In genomic region chr22:46546466-46547178, GRCh38 we compare ENCODE assay signal across 11 cellular contexts. TPM values are rescaled to one million over a fixed set of nuclear protein-coding genes. Genes with fewer than 3 reads are reported as not detected.
DNase-seq lines count a peak whose midpoint lies in the region; ATAC-seq and TF ChIP-seq lines count a peak whose summit lies in the region.
"Had no signal": no experiment of that assay in that cellular context is flagged by ENCODE, and none has a peak within 500 bp of the region (broad histone marks: within the 10 kb centered on the region; RNA-seq: fewer than 3 reads in every experiment).

No MANE protein-coding gene starts in this region.

- no peak for TF ChIP-seq EP300 in ovary (IDR thresholded peaks at IDR 0.05)

- H3K4me1 ChIP-seq in left ventricle myocardium inferior (peaks cover 45% of the 10 kb centered on the region), rectal smooth muscle tissue (ENCODE audit: control insufficient read depth, insufficient read depth, low read length) (peaks cover 14% of the 10 kb centered on the region), ovary (ENCODE audit: insufficient read depth) (no peaks in the 10 kb centered on the region)

- peaks cover 12% of the 10 kb centered on the region for H3K27me3 ChIP-seq in left ventricle myocardium inferior (ENCODE audit: low read depth)
- H3K27me3 ChIP-seq in rectal smooth muscle tissue (ENCODE audit: control insufficient read depth, insufficient read depth, low read length), result no peaks in the 10 kb centered on the region
- H3K27me3 ChIP-seq in ovary, result no peaks in the 10 kb centered on the region

- no peak overlapping the region for H3K27ac Mint-ChIP-seq in activated CD4-positive, alpha-beta T cell treated with anti-CD3 and anti-CD28 coated beads, Interleukin-2, amount 10 ng/mL, durations not matched to agents 24 days and 14 days
- H3K27ac Mint-ChIP-seq: activated CD8-positive, alpha-beta T cell treated with anti-CD3 and anti-CD28 coated beads, Interleukin-2, amount 10 ng/mL, durations not matched to agents 7 days and 5 days; CD4-positive, alpha-beta T cell had no signal

- intact Hi-C loops in left ventricle myocardium inferior (cut with micrococcal nuclease), result loop anchor here (10.0 kb wide), 1 partner anchor 182 kb away; no protein-coding TSS in a partner anchor
- intact Hi-C loops in ovary (cut with DNase I), result loop anchor here in 3 of 4 donors (10.0 kb wide), 3 partner anchors 192 to 552 kb away; no protein-coding TSS in a partner anchor
- intact Hi-C loops in activated CD4-positive, alpha-beta T cell treated with anti-CD3 and anti-CD28 coated beads, Interleukin-2, amount 10 ng/mL, durations not matched to agents 24 days and 14 days (cut with micrococcal nuclease), result no loop called here

- TF ChIP-seq CTCF in left ventricle myocardium inferior (IDR thresholded peaks at IDR 0.05; ENCODE audit: borderline replicate concordance), result no peak
- no peak for TF ChIP-seq CTCF in ovary (IDR thresholded peaks at IDR 0.05)

- no peak overlapping the region for H3K9ac ChIP-seq in rectal smooth muscle tissue (ENCODE audit: low read length)
- H3K9ac ChIP-seq: KMS-11 had no signal

- H3K27ac ChIP-seq in left ventricle myocardium inferior (replicated peaks) (peak overlapping the region; percentile 97), rectal smooth muscle tissue (ENCODE audit: low read depth, low read length) (peak overlapping the region; percentile 58), ovary (no peak overlapping the region)
- H3K27ac ChIP-seq: KMS-11 had no signal

- no peak overlapping the region for H3K4me3 Mint-ChIP-seq in activated CD4-positive, alpha-beta T cell treated with anti-CD3 and anti-CD28 coated beads, Interleukin-2, amount 10 ng/mL, durations not matched to agents 24 days and 14 days
- H3K4me3 Mint-ChIP-seq: activated CD8-positive, alpha-beta T cell treated with anti-CD3 and anti-CD28 coated beads, Interleukin-2, amount 10 ng/mL, durations not matched to agents 7 days and 5 days; CD4-positive, alpha-beta T cell had no signal

- H3K9me3 ChIP-seq in left ventricle myocardium inferior (replicated peaks) (no peaks in the 10 kb centered on the region), ovary (no peaks in the 10 kb centered on the region)

- peak overlapping the region; percentile 63 for H3K4me3 ChIP-seq in left ventricle myocardium inferior
- H3K4me3 ChIP-seq in rectal smooth muscle tissue (ENCODE audit: low read length), result no peak overlapping the region
- H3K4me3 ChIP-seq in ovary, result no peak overlapping the region

- no peaks in the 10 kb centered on the region for H3K4me1 Mint-ChIP-seq in activated CD4-positive, alpha-beta T cell treated with anti-CD3 and anti-CD28 coated beads, Interleukin-2, amount 10 ng/mL, durations not matched to agents 24 days and 14 days

- TF ChIP-seq POLR2A in ovary (IDR thresholded peaks at IDR 0.05), result no peak

- peak; percentile 43 for DNase-seq in COLO829 (ENCODE audit: low spot score)
- DNase-seq in amniotic epithelial cell (ENCODE audit: low read depth), result peak; percentile 34
- peak; percentile 88 for DNase-seq in left ventricle myocardium inferior
- no peak for DNase-seq in NCI-H1105 (lab: John Stamatoyannopoulos, UW)
- DNase-seq in ovary, result no peak
- DNase-seq in activated CD4-positive, alpha-beta T cell treated with anti-CD3 and anti-CD28 coated beads, Interleukin-2, amount 10 ng/mL, durations not matched to agents 24 days and 14 days, result no peak
- DNase-seq: activated CD8-positive, alpha-beta T cell treated with anti-CD3 and anti-CD28 coated beads, Interleukin-2, amount 10 ng/mL, durations not matched to agents 7 days and 5 days; CD4-positive, alpha-beta T cell had no signal

- WGBS in ovary, 3 donors, result 62 to 68% (median 65%) methylated on average over 14 of the region's 14 CpGs

- peaks cover 14% of the 10 kb centered on the region for H3K27me3 Mint-ChIP-seq in activated CD4-positive, alpha-beta T cell treated with anti-CD3 and anti-CD28 coated beads, Interleukin-2, amount 10 ng/mL, durations not matched to agents 24 days and 14 days

- ATAC-seq in HG02571 (IDR thresholded peaks at IDR 0.05; ENCODE audit: unreplicated experiment), result no peak
- ATAC-seq: activated CD8-positive, alpha-beta T cell treated with anti-CD3 and anti-CD28 coated beads, Interleukin-2, amount 10 ng/mL, durations not matched to agents 7 days and 5 days had no signal

- H3K36me3 ChIP-seq in left ventricle myocardium inferior (no peaks in the 10 kb centered on the region), rectal smooth muscle tissue (ENCODE audit: control insufficient read depth, insufficient read depth, low read length) (no peaks in the 10 kb centered on the region), ovary (no peaks in the 10 kb centered on the region)

- H3K36me3 Mint-ChIP-seq in activated CD4-positive, alpha-beta T cell treated with anti-CD3 and anti-CD28 coated beads, Interleukin-2, amount 10 ng/mL, durations not matched to agents 24 days and 14 days (ENCODE audit: low read depth), result no peaks in the 10 kb centered on the region

- no peaks in the 10 kb centered on the region for H3K9me3 Mint-ChIP-seq in activated CD4-positive, alpha-beta T cell treated with anti-CD3 and anti-CD28 coated beads, Interleukin-2, amount 10 ng/mL, durations not matched to agents 24 days and 14 days
- H3K9me3 Mint-ChIP-seq: CD4-positive, alpha-beta T cell had no signal

RNA-seq across cellular contexts. Expression of gene CELSR1, which starts 9.2 kb away (rescaled TPM):
- total RNA-seq in left ventricle myocardium inferior (8.9 TPM), ovary (10 to 100 TPM in 1 of 7 donors, 1 to 10 TPM in 4, under 1 TPM in 2; 0.63 to 25.2 (median 4.1) TPM)
- 1 to 10 TPM in 1 of 2 donors, under 1 TPM in 1; 0.75 to 1.7 TPM for polyA plus RNA-seq in ovary
- 0.36 and 0.37 TPM in 2 replicates for total RNA-seq in activated CD4-positive, alpha-beta T cell treated with anti-CD3 and anti-CD28 coated beads, Interleukin-2, amount 10 ng/mL, durations not matched to agents 24 days and 14 days

Comparison
In these comparisons a context has a peak if more than half of its experiments do, and no peak if none do; other contexts are left out.
1. DNase-seq: peak in COLO829 (single experiment), amniotic epithelial cell (single experiment) and left ventricle myocardium inferior (single experiment); none in NCI-H1105 (single experiment), ovary (0 of 5) and activated CD4-positive, alpha-beta T cell treated with anti-CD3 and anti-CD28 coated beads, Interleukin-2, amount 10 ng/mL, durations not matched to agents 24 days and 14 days (single experiment).
2. H3K27ac ChIP-seq: peak in left ventricle myocardium inferior (single experiment) and rectal smooth muscle tissue (single experiment); none in ovary (0 of 2).